ENCODE assay signal across 27 cellular contexts in the genomic region with DNA sequence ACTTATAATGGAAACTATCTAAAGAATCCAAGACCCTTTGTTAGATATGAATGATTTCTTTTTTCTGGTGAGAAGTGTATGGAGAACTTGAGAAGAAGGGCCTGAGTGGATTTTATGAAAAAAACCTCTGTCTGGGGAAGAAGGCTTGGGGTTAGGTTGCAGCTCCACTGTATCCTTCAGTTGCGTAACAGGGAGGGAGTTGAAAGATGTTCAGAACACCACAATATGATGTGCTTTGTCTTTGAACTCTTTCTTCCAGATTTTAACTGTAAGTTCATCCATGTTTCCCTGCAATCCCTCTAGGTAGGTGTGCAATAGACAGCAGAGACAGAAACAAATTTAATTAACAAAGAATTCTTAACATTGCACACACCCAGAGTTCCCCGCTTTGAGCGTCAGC.
"Had no signal": no experiment of that assay in that cellular context is flagged by ENCODE, and none has a peak within 500 bp of the region (broad histone marks: within the 10 kb centered on the region; RNA-seq: fewer than 3 reads in every experiment).

No MANE protein-coding gene starts in this region.

- H3K4me3 ChIP-seq: left ventricle myocardium inferior, lung, mucosa of descending colon, pancreas, prostate gland, sigmoid colon, spleen, tibial nerve, uterus had no signal

- H3K4me1 ChIP-seq: left ventricle myocardium inferior, pancreas, prostate gland, sigmoid colon, uterus had no signal

- H3K27ac ChIP-seq: left ventricle myocardium inferior, pancreas, prostate gland, sigmoid colon, spleen, tibial nerve, uterus had no signal

- DNase-seq: hypothalamus; immature natural killer cell; left ventricle myocardium inferior; mesendoderm; midbrain; mucosa of descending colon; naive thymus-derived CD4-positive, alpha-beta T cell; nucleus accumbens; pancreas; posterior cingulate gyrus; retina; right cardiac atrium; sigmoid colon; small intestine; spleen; stimulated activated CD4-positive, alpha-beta T cell treated with anti-CD3 and anti-CD28 coated beads, Interleukin-4, amount 100 ng/mL, for 24 hours; stimulated activated naive CD4-positive, alpha-beta T cell; stimulated activated naive CD8-positive, alpha-beta T cell treated with anti-CD3 and anti-CD28 coated beads, Interleukin-15, amount 100 ng/mL, for 72 hours; uterus had no signal

- H3K27ac Mint-ChIP-seq: immature natural killer cell; naive thymus-derived CD4-positive, alpha-beta T cell; natural killer cell treated with Interleukin-12 subunit alpha and Interleukin-12 subunit beta and Interleukin-15 and Interleukin-18, amount 100 ng/mL, for 72 hours; stimulated activated effector memory CD8-positive, alpha-beta T cell treated with anti-CD3 and anti-CD28 coated beads, Interleukin-12 subunit alpha, Interleukin-12 subunit beta, amount 100 ng/mL, for 72 hours; stimulated activated naive CD8-positive, alpha-beta T cell treated with anti-CD3 and anti-CD28 coated beads, Interleukin-15, amount 100 ng/mL, for 72 hours; type B pancreatic cell had no signal

- H3K9me3 ChIP-seq: mucosa of descending colon, pancreas, prostate gland, uterus had no signal

- H3K36me3 ChIP-seq: left ventricle myocardium inferior, pancreas, prostate gland, sigmoid colon, spleen, tibial nerve, uterus had no signal

- H3K27me3 ChIP-seq: pancreas, sigmoid colon, spleen, tibial nerve, uterus had no signal

- H3K4me3 Mint-ChIP-seq: immature natural killer cell; naive thymus-derived CD4-positive, alpha-beta T cell; natural killer cell treated with Interleukin-12 subunit alpha and Interleukin-12 subunit beta and Interleukin-15 and Interleukin-18, amount 100 ng/mL, for 72 hours; neural crest cell; stimulated activated effector memory CD8-positive, alpha-beta T cell treated with anti-CD3 and anti-CD28 coated beads, Interleukin-12 subunit alpha, Interleukin-12 subunit beta, amount 100 ng/mL, for 72 hours; stimulated activated naive CD8-positive, alpha-beta T cell treated with anti-CD3 and anti-CD28 coated beads, Interleukin-15, amount 100 ng/mL, for 72 hours; type B pancreatic cell had no signal

- H3K9me3 Mint-ChIP-seq: immature natural killer cell; natural killer cell treated with Interleukin-12 subunit alpha and Interleukin-12 subunit beta and Interleukin-15 and Interleukin-18, amount 100 ng/mL, for 72 hours; stimulated activated effector memory CD8-positive, alpha-beta T cell treated with anti-CD3 and anti-CD28 coated beads, Interleukin-12 subunit alpha, Interleukin-12 subunit beta, amount 100 ng/mL, for 72 hours; type B pancreatic cell had no signal

- FAIRE-seq: islet of Langerhans, pancreas, small intestine had no signal

- H3K36me3 Mint-ChIP-seq: immature natural killer cell; naive thymus-derived CD4-positive, alpha-beta T cell; natural killer cell treated with Interleukin-12 subunit alpha and Interleukin-12 subunit beta and Interleukin-15 and Interleukin-18, amount 100 ng/mL, for 72 hours; stimulated activated effector memory CD8-positive, alpha-beta T cell treated with anti-CD3 and anti-CD28 coated beads, Interleukin-12 subunit alpha, Interleukin-12 subunit beta, amount 100 ng/mL, for 72 hours; type B pancreatic cell had no signal

- H3K4me1 Mint-ChIP-seq: immature natural killer cell; stimulated activated effector memory CD8-positive, alpha-beta T cell treated with anti-CD3 and anti-CD28 coated beads, Interleukin-12 subunit alpha, Interleukin-12 subunit beta, amount 100 ng/mL, for 72 hours; stimulated activated naive CD8-positive, alpha-beta T cell treated with anti-CD3 and anti-CD28 coated beads, Interleukin-15, amount 100 ng/mL, for 72 hours had no signal

- ATAC-seq: mucosa of descending colon; naive thymus-derived CD4-positive, alpha-beta T cell; natural killer cell treated with Interleukin-12 subunit alpha and Interleukin-12 subunit beta and Interleukin-15 and Interleukin-18, amount 100 ng/mL, for 72 hours; pancreas; right cardiac atrium; stimulated activated effector memory CD8-positive, alpha-beta T cell treated with anti-CD3 and anti-CD28 coated beads, Interleukin-12 subunit alpha, Interleukin-12 subunit beta, amount 100 ng/mL, for 72 hours; stimulated activated naive CD8-positive, alpha-beta T cell treated with anti-CD3 and anti-CD28 coated beads, Interleukin-15, amount 100 ng/mL, for 72 hours had no signal
